In genomic region chr6:155693573-155694428, GRCh38 we compare ENCODE assay signal across 16 cellular contexts.
A peak's percentile ranks its signal among the peaks of the same experiment; 100 is the strongest.
DNase-seq lines count a peak whose midpoint lies in the region; ATAC-seq and TF ChIP-seq lines count a peak whose summit lies in the region.
"Had no signal": no experiment of that assay in that cellular context is flagged by ENCODE, and none has a peak within 500 bp of the region (broad histone marks: within the 10 kb centered on the region; RNA-seq: fewer than 3 reads in every experiment).

No MANE protein-coding gene starts in this region.

- H3K36me3 Mint-ChIP-seq in activated T-helper 1 cell treated with anti-CD3 and anti-CD28 coated beads, Interleukin-12 subunit alpha, Interleukin-12 subunit beta, Interleukin-2, Interleukin-4 antibody, amounts not matched to agents 30 ng/mL and 10 ng/mL and 1 ng/mL, durations not matched to agents 14 hours and 24 hours and 36 hours (ENCODE audit: low read depth) = no peaks in the 10 kb centered on the region
- H3K36me3 Mint-ChIP-seq in activated naive CD8-positive, alpha-beta T cell treated with anti-CD3 and anti-CD28 coated beads for 36 hours = no peaks in the 10 kb centered on the region
- no peaks in the 10 kb centered on the region for H3K36me3 Mint-ChIP-seq in activated naive CD8-positive, alpha-beta T cell treated with anti-CD3 and anti-CD28 coated beads, Interleukin-2, amount 50 U/mL, for 24 hours (ENCODE audit: low read depth)
- H3K36me3 Mint-ChIP-seq: CD4-positive, CD25-positive, alpha-beta regulatory T cell had no signal

- no peaks in the 10 kb centered on the region for H3K9me3 Mint-ChIP-seq in activated T-helper 1 cell treated with anti-CD3 and anti-CD28 coated beads, Interleukin-12 subunit alpha, Interleukin-12 subunit beta, Interleukin-2, Interleukin-4 antibody, amounts not matched to agents 30 ng/mL and 10 ng/mL and 1 ng/mL, durations not matched to agents 14 hours and 24 hours and 36 hours
- no peaks in the 10 kb centered on the region for H3K9me3 Mint-ChIP-seq in activated naive CD8-positive, alpha-beta T cell treated with anti-CD3 and anti-CD28 coated beads for 36 hours
- H3K9me3 Mint-ChIP-seq in activated naive CD8-positive, alpha-beta T cell treated with anti-CD3 and anti-CD28 coated beads, Interleukin-2, amount 50 U/mL, for 24 hours = no peaks in the 10 kb centered on the region

- H3K4me1 ChIP-seq in heart left ventricle = peaks cover 0 to 6% (median 0%) of the 10 kb centered on the region in 12 donors
- H3K4me1 ChIP-seq: A549, gastroesophageal sphincter had no signal

- no peak for ATAC-seq in activated naive CD8-positive, alpha-beta T cell treated with anti-CD3 and anti-CD28 coated beads, Interleukin-2, amount 50 U/mL, for 24 hours
- no peak for ATAC-seq in heart left ventricle
- ATAC-seq: A549, gastroesophageal sphincter, sciatic nerve had no signal

- no peaks in the 10 kb centered on the region for H3K9me3 ChIP-seq in heart left ventricle
- H3K9me3 ChIP-seq: A549, gastroesophageal sphincter, thoracic aorta had no signal

- no peak overlapping the region for H3K4me3 Mint-ChIP-seq in activated T-helper 1 cell treated with anti-CD3 and anti-CD28 coated beads, Interleukin-12 subunit alpha, Interleukin-12 subunit beta, Interleukin-2, Interleukin-4 antibody, amounts not matched to agents 30 ng/mL and 10 ng/mL and 1 ng/mL, durations not matched to agents 14 hours and 24 hours and 36 hours
- no peak overlapping the region for H3K4me3 Mint-ChIP-seq in activated naive CD8-positive, alpha-beta T cell treated with anti-CD3 and anti-CD28 coated beads for 36 hours
- H3K4me3 Mint-ChIP-seq in activated naive CD8-positive, alpha-beta T cell treated with anti-CD3 and anti-CD28 coated beads, Interleukin-2, amount 50 U/mL, for 24 hours = no peak overlapping the region
- H3K4me3 Mint-ChIP-seq: CD4-positive, CD25-positive, alpha-beta regulatory T cell had no signal

- intact Hi-C loops in activated T-helper 1 cell treated with anti-CD3 and anti-CD28 coated beads, Interleukin-12 subunit alpha, Interleukin-12 subunit beta, Interleukin-2, Interleukin-4 antibody, amounts not matched to agents 30 ng/mL and 10 ng/mL and 1 ng/mL, durations not matched to agents 14 hours and 24 hours and 36 hours (cut with micrococcal nuclease) = no loop called here
- intact Hi-C loops in heart left ventricle (cut with DNase I) = no loop called here

- H3K27ac ChIP-seq in heart left ventricle = no peak overlapping the region
- H3K27ac ChIP-seq: A549, gastroesophageal sphincter, thoracic aorta, WERI-Rb-1 had no signal

- no peaks in the 10 kb centered on the region for H3K27me3 ChIP-seq in heart left ventricle
- H3K27me3 ChIP-seq: gastroesophageal sphincter had no signal

- DNase-seq in NCI-H1417 (lab: John Stamatoyannopoulos, UW) = peak; percentile 31 to 63 (median 42)
- no peak for DNase-seq in NCI-H1417 treated with DMSO at 0.1 percent for 48 hours (lab: John Stamatoyannopoulos, UW)
- DNase-seq in NCI-H526 treated with DMSO at 0.1 percent for 48 hours (lab: John Stamatoyannopoulos, UW) = peak; percentile 80
- peak; percentile 89 for DNase-seq in kidney tubule cell (ENCODE audit: low spot score)
- no peak for DNase-seq in activated T-helper 1 cell treated with anti-CD3 and anti-CD28 coated beads, Interleukin-12 subunit alpha, Interleukin-12 subunit beta, Interleukin-2, Interleukin-4 antibody, amounts not matched to agents 30 ng/mL and 10 ng/mL and 1 ng/mL, durations not matched to agents 14 hours and 24 hours and 36 hours (ENCODE audit: low spot score)
- no peak for DNase-seq in activated naive CD8-positive, alpha-beta T cell treated with anti-CD3 and anti-CD28 coated beads for 36 hours
- DNase-seq in activated naive CD8-positive, alpha-beta T cell treated with anti-CD3 and anti-CD28 coated beads, Interleukin-2, amount 50 U/mL, for 24 hours = no peak
- DNase-seq in heart left ventricle = no peak
- DNase-seq: CD4-positive, CD25-positive, alpha-beta regulatory T cell; H7; NCI-H524; WERI-Rb-1 had no signal

- TF ChIP-seq CTCF in heart left ventricle (IDR thresholded peaks at IDR 0.05) = no peak

- no peak overlapping the region for H3K27ac Mint-ChIP-seq in activated T-helper 1 cell treated with anti-CD3 and anti-CD28 coated beads, Interleukin-12 subunit alpha, Interleukin-12 subunit beta, Interleukin-2, Interleukin-4 antibody, amounts not matched to agents 30 ng/mL and 10 ng/mL and 1 ng/mL, durations not matched to agents 14 hours and 24 hours and 36 hours
- H3K27ac Mint-ChIP-seq in activated naive CD8-positive, alpha-beta T cell treated with anti-CD3 and anti-CD28 coated beads for 36 hours = no peak overlapping the region
- H3K27ac Mint-ChIP-seq in activated naive CD8-positive, alpha-beta T cell treated with anti-CD3 and anti-CD28 coated beads, Interleukin-2, amount 50 U/mL, for 24 hours = no peak overlapping the region

- no peak overlapping the region for H3K4me3 ChIP-seq in heart left ventricle
- H3K4me3 ChIP-seq: A549, gastroesophageal sphincter, thoracic aorta had no signal

- H3K4me1 Mint-ChIP-seq in activated T-helper 1 cell treated with anti-CD3 and anti-CD28 coated beads, Interleukin-12 subunit alpha, Interleukin-12 subunit beta, Interleukin-2, Interleukin-4 antibody, amounts not matched to agents 30 ng/mL and 10 ng/mL and 1 ng/mL, durations not matched to agents 14 hours and 24 hours and 36 hours (ENCODE audit: low read depth) = no peaks in the 10 kb centered on the region
- H3K4me1 Mint-ChIP-seq in activated naive CD8-positive, alpha-beta T cell treated with anti-CD3 and anti-CD28 coated beads for 36 hours = no peaks in the 10 kb centered on the region
- no peaks in the 10 kb centered on the region for H3K4me1 Mint-ChIP-seq in activated naive CD8-positive, alpha-beta T cell treated with anti-CD3 and anti-CD28 coated beads, Interleukin-2, amount 50 U/mL, for 24 hours
- H3K4me1 Mint-ChIP-seq: CD4-positive, CD25-positive, alpha-beta regulatory T cell had no signal

- H3K27me3 Mint-ChIP-seq in activated T-helper 1 cell treated with anti-CD3 and anti-CD28 coated beads, Interleukin-12 subunit alpha, Interleukin-12 subunit beta, Interleukin-2, Interleukin-4 antibody, amounts not matched to agents 30 ng/mL and 10 ng/mL and 1 ng/mL, durations not matched to agents 14 hours and 24 hours and 36 hours (ENCODE audit: insufficient read depth) = no peaks in the 10 kb centered on the region
- no peaks in the 10 kb centered on the region for H3K27me3 Mint-ChIP-seq in activated naive CD8-positive, alpha-beta T cell treated with anti-CD3 and anti-CD28 coated beads for 36 hours
- H3K27me3 Mint-ChIP-seq in activated naive CD8-positive, alpha-beta T cell treated with anti-CD3 and anti-CD28 coated beads, Interleukin-2, amount 50 U/mL, for 24 hours = no peaks in the 10 kb centered on the region
- H3K27me3 Mint-ChIP-seq: CD4-positive, CD25-positive, alpha-beta regulatory T cell had no signal

- H3K36me3 ChIP-seq in heart left ventricle = no peaks in the 10 kb centered on the region
- H3K36me3 ChIP-seq: gastroesophageal sphincter, thoracic aorta, WERI-Rb-1 had no signal

- no peak for TF ChIP-seq POLR2A in heart left ventricle (IDR thresholded peaks at IDR 0.05)

- WGBS in heart left ventricle, 4 donors = 63 to 82% (median 74%) methylated on average over 10 of the region's 10 CpGs

Comparison
In these comparisons a context has a peak if more than half of its experiments do, and no peak if none do; other contexts are left out.
1. DNase-seq: peak in NCI-H1417 (3 of 3), NCI-H526 treated with DMSO at 0.1 percent for 48 hours (single experiment) and kidney tubule cell (single experiment); none in NCI-H1417 treated with DMSO at 0.1 percent for 48 hours (single experiment), activated T-helper 1 cell treated with anti-CD3 and anti-CD28 coated beads, Interleukin-12 subunit alpha, Interleukin-12 subunit beta, Interleukin-2, Interleukin-4 antibody, amounts not matched to agents 30 ng/mL and 10 ng/mL and 1 ng/mL, durations not matched to agents 14 hours and 24 hours and 36 hours (single experiment), activated naive CD8-positive, alpha-beta T cell treated with anti-CD3 and anti-CD28 coated beads for 36 hours (single experiment), activated naive CD8-positive, alpha-beta T cell treated with anti-CD3 and anti-CD28 coated beads, Interleukin-2, amount 50 U/mL, for 24 hours (single experiment) and heart left ventricle (0 of 5).